Comparison of ENCODE assay signal across 8 cellular contexts in the genomic region with DNA sequence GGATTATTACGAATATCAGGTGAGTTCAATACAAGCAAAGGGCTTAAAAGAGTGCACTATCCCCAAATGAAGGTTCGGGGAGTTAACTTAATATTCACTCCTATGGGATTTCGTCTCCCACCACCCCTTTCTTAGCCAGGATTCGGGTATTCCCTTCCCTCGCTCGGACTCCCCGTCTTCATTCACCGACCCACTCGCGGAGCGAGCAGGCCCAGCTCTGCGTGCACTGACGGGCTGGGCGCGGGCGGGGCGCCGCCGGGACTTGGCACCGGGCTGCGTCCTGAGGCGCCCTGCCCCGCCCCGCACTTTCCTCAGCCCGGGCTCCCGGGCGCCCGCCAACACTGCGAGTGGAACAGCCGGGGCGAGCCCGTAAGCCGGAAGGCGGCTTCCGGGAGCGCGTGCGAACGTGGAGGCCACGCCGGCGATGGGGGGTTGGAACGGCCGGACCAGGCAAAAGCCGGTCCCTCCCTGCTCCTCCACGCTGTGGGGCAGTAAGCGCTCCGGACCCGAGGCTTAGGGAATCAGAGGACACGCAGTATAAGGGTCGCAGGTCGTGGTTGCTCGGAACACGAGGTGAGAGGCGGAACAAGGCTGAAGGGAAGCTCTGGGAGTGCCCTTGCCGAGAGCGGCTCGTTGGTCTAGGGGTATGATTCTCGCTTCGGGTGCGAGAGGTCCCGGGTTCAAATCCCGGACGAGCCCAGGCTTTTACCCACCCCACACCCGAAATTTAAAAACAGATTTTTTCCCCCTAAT. TPM values are rescaled to one million over a fixed set of nuclear protein-coding genes. Genes with fewer than 3 reads are reported as not detected.
DNase-seq lines count a peak whose midpoint lies in the region; ATAC-seq and TF ChIP-seq lines count a peak whose summit lies in the region.

No MANE protein-coding gene starts in this region.

- DNase-seq in NCI-H69 (lab: John Stamatoyannopoulos, UW) (peak; percentile 92), dermis microvascular lymphatic vessel endothelial cell (ENCODE audit: low read depth in 2 of 2) (peak; percentile 78 to 79), lower lobe of right lung (peak; percentile 91)
- DNase-seq in activated CD4-positive, alpha-beta T cell treated with anti-CD3 and anti-CD28 coated beads, Interleukin-2, amount 50 U/mL, for 4 hours: peak; percentile 90 to 91
- peak; percentile 65 to 95 (median 81) for DNase-seq in stimulated activated CD4-positive, alpha-beta T cell treated with anti-CD3 and anti-CD28 coated beads, TNF-alpha, amount 100 ng/mL, for 1 hour (ENCODE audit: low read depth in 3 of 3, low spot score in 1 of 3)

- H3K27me3 ChIP-seq in lower lobe of right lung (ENCODE audit: low read depth): no peaks in the 10 kb centered on the region

- ATAC-seq in GM19395 (IDR thresholded peaks at IDR 0.05; ENCODE audit: unreplicated experiment) (peak; percentile 57), HG03521 (IDR thresholded peaks at IDR 0.05; ENCODE audit: unreplicated experiment) (peak; percentile 44), lower lobe of right lung (peak; percentile 91 to 94)

- peak overlapping the region; percentile 68 for H3K4me3 ChIP-seq in lower lobe of right lung

- H3K27ac ChIP-seq in C4-2B (peak overlapping the region; percentile 94), lower lobe of right lung (peak overlapping the region; percentile 86)

- intact Hi-C loops in lower lobe of right lung (cut with DNase I): no loop called here

- H3K9me3 ChIP-seq in lower lobe of right lung: no peaks in the 10 kb centered on the region

- H3K36me3 ChIP-seq in lower lobe of right lung: no peaks in the 10 kb centered on the region

- TF ChIP-seq CTCF in C4-2B (conservative IDR thresholded peaks at IDR 0.05) (no peak), lower lobe of right lung (IDR thresholded peaks at IDR 0.05) (no peak)

- H3K4me1 ChIP-seq in lower lobe of right lung: peaks cover 14% of the 10 kb centered on the region

RNA-seq across cellular contexts. Expression of gene MPZL1, which starts 7.5 kb away (rescaled TPM):
- total RNA-seq in dermis microvascular lymphatic vessel endothelial cell (99.5 and 107 TPM in 2 replicates), lower lobe of right lung (85.9 TPM)

Comparison
In these comparisons a context has a peak if more than half of its experiments do, and no peak if none do; other contexts are left out.
1. Peak in every context shown above with its lines: DNase-seq, ATAC-seq, H3K4me3 ChIP-seq and H3K27ac ChIP-seq.